ENCODE assay signal across 27 cellular contexts in the genomic region with DNA sequence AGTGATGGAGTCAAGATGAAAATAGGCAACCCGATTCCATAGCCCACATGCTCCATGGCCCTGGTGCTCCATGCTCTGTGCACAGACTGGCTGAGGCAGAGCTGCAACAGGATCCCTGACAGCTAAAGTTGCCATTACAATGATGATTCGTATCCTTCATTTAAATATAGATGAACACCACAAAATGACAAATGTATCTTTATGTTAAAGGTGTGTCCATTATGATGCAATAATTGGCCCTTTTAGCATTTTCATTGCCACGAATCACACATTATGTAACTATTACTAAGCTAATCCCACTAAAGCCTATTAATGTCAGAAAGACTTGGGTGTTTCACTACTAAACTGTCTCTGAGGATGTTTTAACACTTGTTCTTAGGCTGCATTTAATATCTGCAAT.
DNase-seq lines count a peak whose midpoint lies in the region; TF ChIP-seq lines count a peak whose summit lies in the region.
"Had no signal": no experiment of that assay in that cellular context is flagged by ENCODE, and none has a peak within 500 bp of the region (broad histone marks: within the 10 kb centered on the region; RNA-seq: fewer than 3 reads in every experiment).

No MANE protein-coding gene starts in this region.

- H3K4me3 ChIP-seq in fibroblast of the aortic adventitia (ENCODE audit: low read depth, low read length) = no peak overlapping the region
- H3K4me3 ChIP-seq: lower lobe of right lung, mucosa of descending colon, skin epidermis, stomach, tibial artery had no signal

- H3K27ac ChIP-seq in RWPE1 = peak overlapping the region; percentile 81
- H3K27ac ChIP-seq: lower lobe of right lung, skin epidermis, stomach, tibial artery, WERI-Rb-1 had no signal

- in situ Hi-C loops in GM13976 (cut with MboI; ENCODE audit: low sequenced_read_pairs, unreplicated experiment) = loop anchor here (25.0 kb wide), 1 partner anchor 252 kb away; no protein-coding TSS in a partner anchor

- DNase-seq in EH (ENCODE audit: low read depth) = peak; percentile 41
- peak; percentile 18 for DNase-seq in HCEC 1CT
- DNase-seq in RWPE1 (ENCODE audit: low spot score) = peak; percentile 37
- peak; percentile 34 for DNase-seq in fibroblast of the aortic adventitia (ENCODE audit: low read depth)
- no peak for DNase-seq in NCI-H1930 (lab: John Stamatoyannopoulos, UW)
- no peak for DNase-seq in GM13976 (ENCODE audit: low spot score)
- no peak for DNase-seq in activated CD4-positive, alpha-beta T cell treated with anti-CD3 and anti-CD28 coated beads, Interleukin-2, amount 50 U/mL, for 48 hours
- DNase-seq: activated CD4-positive, alpha-beta T cell treated with anti-CD3 and anti-CD28 coated beads, Interleukin-2, amount 10 ng/mL, durations not matched to agents 24 days and 14 days; activated naive CD8-positive, alpha-beta T cell treated with anti-CD3 and anti-CD28 coated beads, Interleukin-2, amount 50 U/mL, for 24 hours; activated T-cell treated with anti-CD3 and anti-CD28 coated beads, Interleukin-2, amount 50 U/mL, for 4 hours; C1 segment of cervical spinal cord; cerebellar nuclear complex; COR-L47; DMS79 treated with DMSO at 0.1 percent for 48 hours; head of caudate nucleus; kidney glomerular epithelial cell; lower lobe of right lung; mucosa of descending colon; NCI-H2081; NCI-H2227 treated with DMSO at 0.1 percent for 48 hours; Right ventricle myocardium superior; stomach; SW 1271; T-helper 9 cell; tibial artery had no signal

- POLR2A ChIA-PET in RWPE1 (lab: Yijun Ruan, JAX; ENCODE audit: low non-redundant PET) = no interaction called here

- CTCF ChIA-PET in RWPE1 (lab: Yijun Ruan, JAX) = interaction anchor here (0.6 to 0.7 kb wide), 2 partner anchors 56 to 201 kb away, joined by 3 read pairs; no protein-coding TSS in a partner anchor

- no peak for TF ChIP-seq CTCF in RWPE1 (conservative IDR thresholded peaks at IDR 0.05; ENCODE audit: low read depth)
- TF ChIP-seq CTCF in fibroblast of the aortic adventitia (IDR thresholded peaks at IDR 0.05; ENCODE audit: insufficient read depth, low read length) = no peak
- TF ChIP-seq CTCF in GM13976 (IDR thresholded peaks at IDR 0.05; ENCODE audit: borderline replicate concordance, control extremely low read depth, extremely low read depth, insufficient read depth, missing control alignments) = no peak

Comparison
In these comparisons a context has a peak if more than half of its experiments do, and no peak if none do; other contexts are left out.
1. DNase-seq: peak in EH (single experiment), HCEC 1CT (single experiment), RWPE1 (single experiment) and fibroblast of the aortic adventitia (single experiment); none in NCI-H1930 (0 of 2), GM13976 (single experiment) and activated CD4-positive, alpha-beta T cell treated with anti-CD3 and anti-CD28 coated beads, Interleukin-2, amount 50 U/mL, for 48 hours (0 of 2).